Comparison of ENCODE assay signal across 18 cellular contexts in the genomic region with DNA sequence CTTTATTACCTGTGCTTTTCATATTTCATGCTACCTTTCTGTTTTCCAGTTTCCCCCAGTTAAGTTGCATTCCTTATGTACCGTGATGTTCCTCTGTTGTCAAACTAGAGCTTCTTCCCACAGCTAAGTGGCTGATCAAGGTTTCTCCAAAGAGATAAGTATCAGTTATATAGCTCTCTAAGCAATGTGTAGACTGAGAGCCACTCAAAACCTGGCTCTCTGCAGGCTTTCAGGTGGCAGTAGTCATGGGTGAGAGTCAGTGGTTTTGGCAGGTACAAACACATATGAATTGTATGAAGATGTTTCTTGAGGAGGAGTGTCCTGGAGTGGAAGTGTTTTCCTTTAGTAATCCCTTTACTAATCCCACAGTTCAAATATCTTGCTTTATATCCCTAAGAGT. TPM values are rescaled to one million over a fixed set of nuclear protein-coding genes. Genes with fewer than 3 reads are reported as not detected.
DNase-seq lines count a peak whose midpoint lies in the region; FAIRE-seq and TF ChIP-seq lines count a peak whose summit lies in the region.
"Had no signal": no experiment of that assay in that cellular context is flagged by ENCODE, and none has a peak within 500 bp of the region (broad histone marks: within the 10 kb centered on the region; RNA-seq: fewer than 3 reads in every experiment).

No MANE protein-coding gene starts in this region.

- no peak overlapping the region for H3K4me2 ChIP-seq in osteoblast (ENCODE audit: insufficient read depth, low read length)

- H3K27ac ChIP-seq in VCaP (peak overlapping the region; percentile 9), osteoblast (ENCODE audit: low read depth, low read length) (no peak overlapping the region), thyroid gland (no peak overlapping the region)
- H3K27ac ChIP-seq: 22Rv1 had no signal

- no peak for FAIRE-seq in HTR-8/SVneo (lab: Jason Lieb, UNC)

- peak; percentile 55 for DNase-seq in NCI-H2107 treated with DMSO at 0.1 percent for 48 hours (lab: John Stamatoyannopoulos, UW; ENCODE audit: unreplicated experiment)
- no peak for DNase-seq in NCI-H2107 (lab: John Stamatoyannopoulos, UW)
- DNase-seq in NCI-H187 (lab: John Stamatoyannopoulos, UW): peak; percentile 54 to 78
- DNase-seq in osteoblast (ENCODE audit: insufficient read length, low spot score, missing footprints): no peak
- DNase-seq in HTR-8/SVneo (ENCODE audit: insufficient read length, low spot score): no peak
- DNase-seq in DMS114 treated with DMSO at 0.1 percent for 48 hours (lab: John Stamatoyannopoulos, UW; ENCODE audit: unreplicated experiment): no peak
- no peak for DNase-seq in thyroid gland
- DNase-seq: Calu3; CD4-positive, alpha-beta memory T cell; Karpas-422; MG63; NCI-H1092 treated with DMSO at 0.1 percent for 48 hours; NCI-H1930; NCI-H446 treated with DMSO at 0.1 percent for 48 hours; NCI-H774; SW 1271 had no signal

- TF ChIP-seq CTCF in VCaP (conservative IDR thresholded peaks at IDR 0.05) (no peak), osteoblast (IDR thresholded peaks at IDR 0.05; ENCODE audit: extremely low read depth, low read depth, low read length) (no peak), thyroid gland (IDR thresholded peaks at IDR 0.05) (no peak)

- H3K4me1 ChIP-seq in osteoblast (ENCODE audit: insufficient read depth, low read length) (no peaks in the 10 kb centered on the region), thyroid gland (no peaks in the 10 kb centered on the region)

- TF ChIP-seq POLR2A in thyroid gland (IDR thresholded peaks at IDR 0.05): no peak

- no peaks in the 10 kb centered on the region for H4K20me1 ChIP-seq in osteoblast (ENCODE audit: insufficient read depth, low read length)

- H3K4me3 ChIP-seq in osteoblast (ENCODE audit: insufficient read depth, low read length) (no peak overlapping the region), thyroid gland (replicated peaks in 1 of 3) (no peak overlapping the region)
- H3K4me3 ChIP-seq: MG63 had no signal

- H3K79me2 ChIP-seq in osteoblast (ENCODE audit: insufficient read depth, low read length): no peaks in the 10 kb centered on the region

- WGBS in thyroid gland, 2 donors: 43 to 59% methylated on average over 1 of the region's 1 CpG

- H3K36me3 ChIP-seq in osteoblast (ENCODE audit: insufficient read depth, low read length): no peaks in the 10 kb centered on the region
- no peaks in the 10 kb centered on the region for H3K36me3 ChIP-seq in thyroid gland
- H3K36me3 ChIP-seq: MG63 had no signal

- H3K9me3 ChIP-seq in osteoblast (ENCODE audit: low read depth, low read length) (no peaks in the 10 kb centered on the region), thyroid gland (no peaks in the 10 kb centered on the region)
- H3K9me3 ChIP-seq: MG63 had no signal

- H2AFZ ChIP-seq in osteoblast (ENCODE audit: low read length): peak overlapping the region; percentile 30

- no peaks in the 10 kb centered on the region for H3K27me3 ChIP-seq in osteoblast (ENCODE audit: insufficient read depth, low read length)
- no peaks in the 10 kb centered on the region for H3K27me3 ChIP-seq in thyroid gland
- H3K27me3 ChIP-seq: MG63 had no signal

- intact Hi-C loops in thyroid gland (cut with DNase I): no loop called here

RNA-seq across cellular contexts. Expression of a gene that starts 28.4 kb away (rescaled TPM):
- total RNA-seq in osteoblast (323 and 502 TPM in 2 replicates), thyroid gland (100 to 1,000 TPM; 129 to 230 (median 199) TPM)

RNA-seq across cellular contexts. Expression of a gene that starts 59.6 kb away (rescaled TPM):
- total RNA-seq in osteoblast (14.4 and 19.2 TPM in 2 replicates), thyroid gland (10 to 100 TPM in 2 of 4 donors, 1 to 10 TPM in 2; 8.0 to 22.2 (median 9.8) TPM)

Comparison
In these comparisons a context has a peak if more than half of its experiments do, and no peak if none do; other contexts are left out.
1. DNase-seq: peak in NCI-H2107 treated with DMSO at 0.1 percent for 48 hours (single experiment) and NCI-H187 (2 of 2); none in NCI-H2107 (single experiment), osteoblast (single experiment), HTR-8/SVneo (single experiment), DMS114 treated with DMSO at 0.1 percent for 48 hours (single experiment) and thyroid gland (0 of 2).